In genomic region chr6:118893095-118893881, GRCh38 we compare ENCODE assay signal across 8 cellular contexts. TPM values are rescaled to one million over a fixed set of nuclear protein-coding genes. Genes with fewer than 3 reads are reported as not detected.
A peak's percentile ranks its signal among the peaks of the same experiment; 100 is the strongest.
DNase-seq lines count a peak whose midpoint lies in the region; ATAC-seq and TF ChIP-seq lines count a peak whose summit lies in the region.

No MANE protein-coding gene starts in this region.

- H3K4me3 ChIP-seq in GM23338 (peak overlapping the region; percentile 88), LNCaP clone FGC (ENCODE audit: low read depth, low read length) (peak overlapping the region; percentile 59), SJSA1 (peak overlapping the region; percentile 94)

- peak overlapping the region; percentile 82 for H3K4me2 ChIP-seq in GM23338

- TSS peak; percentile 39 for BruUV-seq in MCF 10A (replicated peaks; lab: Mats Ljungman, UMichigan)

- H3F3A ChIP-seq in GM23338 (replicated peaks; ENCODE audit: low read depth) = no peaks in the 10 kb centered on the region

- H3K4me1 ChIP-seq in GM23338 (ENCODE audit: insufficient read depth) (peaks cover 43% of the 10 kb centered on the region), SJSA1 (replicated peaks) (peaks cover 20% of the 10 kb centered on the region)

- peaks cover 67% of the 10 kb centered on the region for H3K79me2 ChIP-seq in GM23338 (replicated peaks; ENCODE audit: insufficient read depth)

- no peaks in the 10 kb centered on the region for H3K27me3 ChIP-seq in GM23338 (ENCODE audit: insufficient read depth)
- no peaks in the 10 kb centered on the region for H3K27me3 ChIP-seq in SJSA1 (replicated peaks)

- ATAC-seq in GM23338 = peak; percentile 4
- no peak for ATAC-seq in HG03196 (IDR thresholded peaks at IDR 0.05; ENCODE audit: unreplicated experiment)

- CTCF ChIA-PET in MCF 10A (lab: Yijun Ruan, JAX) = interaction anchor here (0.6 to 4.2 kb wide), 7 partner anchors 9 to 1399 kb away, joined by 3 to 24 read pairs (median 3); no protein-coding TSS in a partner anchor

- TF ChIP-seq CTCF in GM23338 (conservative IDR thresholded peaks at IDR 0.05; ENCODE audit: low read depth in 2 of 2) (no peak), LNCaP clone FGC (IDR thresholded peaks at IDR 0.05; ENCODE audit: control insufficient read depth, extremely low read depth, insufficient read depth) (no peak), MCF 10A (IDR thresholded peaks at IDR 0.05; ENCODE audit: unreplicated experiment) (no peak)

- H3K27ac Mint-ChIP-seq in GM23338 (peak overlapping the region; percentile 99), MCF 10A (ENCODE audit: low read depth, unreplicated experiment) (peak overlapping the region; percentile 95)

- intact Hi-C loops in MCF 10A (cut with micrococcal nuclease) = loop anchor here (10.0 kb wide), 1 partner anchor 308 kb away; no protein-coding TSS in a partner anchor

- H3K27ac ChIP-seq in GM23338 (ENCODE audit: low read depth) = peak overlapping the region; percentile 95
- H3K27ac ChIP-seq in SJSA1 = peak overlapping the region; percentile 81

- no peak overlapping the region for H2AFZ ChIP-seq in GM23338

- H3K36me3 ChIP-seq in GM23338 (ENCODE audit: insufficient read depth) (no peaks in the 10 kb centered on the region), SJSA1 (peaks cover 20% of the 10 kb centered on the region)

- POLR2A ChIA-PET in MCF 10A (lab: Yijun Ruan, JAX) = interaction anchor here (0.6 to 6.1 kb wide), 12 partner anchors 8 to 1453 kb away, joined by 3 to 35 read pairs (median 4); partner anchors contain the start of genes GOPC and MCM9

- H3K27me3 Mint-ChIP-seq in GM23338 (ENCODE audit: insufficient read depth, low read depth, poor library complexity) (peaks cover 12% of the 10 kb centered on the region), MCF 10A (ENCODE audit: insufficient read depth, unreplicated experiment) (no peaks in the 10 kb centered on the region)

- peak; percentile 74 for DNase-seq in ELF-1 (ENCODE audit: low read depth, low spot score)
- DNase-seq in GM23338 (ENCODE audit: low spot score) = peak; percentile 74
- DNase-seq in LNCaP clone FGC (ENCODE audit: low read depth) = no peak
- DNase-seq in SJSA1 (ENCODE audit: low read depth in 1 of 2, low spot score in 2 of 2) = peak in 1 of 2 experiments; percentile 80
- peak; percentile 62 for DNase-seq in MCF 10A (ENCODE audit: unreplicated experiment)
- DNase-seq in kidney glomerular epithelial cell (lab: John Stamatoyannopoulos, UW) = peak; percentile 83
- peak; percentile 0 to 3 for DNase-seq in stimulated activated CD8-positive, alpha-beta memory T cell treated with anti-CD3 and anti-CD28 coated beads, Interleukin-15, amount 100 ng/mL, for 4 hours (ENCODE audit: low read depth in 2 of 2)

- 0 out of 2 replicates have a peak, but pooled peaks cover 4% of the 10 kb centered on the region for H3K9me3 ChIP-seq in SJSA1 (replicated peaks)

- no peaks in the 10 kb centered on the region for H4K20me1 ChIP-seq in GM23338 (replicated peaks; ENCODE audit: insufficient read depth)

- H3K9me2 ChIP-seq in GM23338 (ENCODE audit: insufficient read depth) = no peaks in the 10 kb centered on the region

- H3K4me3 Mint-ChIP-seq in GM23338 = peak overlapping the region; percentile 90
- peak overlapping the region; percentile 95 for H3K4me3 Mint-ChIP-seq in MCF 10A (ENCODE audit: unreplicated experiment)

- H3K9me3 Mint-ChIP-seq in GM23338 (no peaks in the 10 kb centered on the region), MCF 10A (ENCODE audit: unreplicated experiment) (no peaks in the 10 kb centered on the region)

- H3K36me3 Mint-ChIP-seq in GM23338 (ENCODE audit: low read depth) (peaks cover 17% of the 10 kb centered on the region; the same call in 2 of the 3 replicates), MCF 10A (ENCODE audit: insufficient read depth, unreplicated experiment) (peaks cover 15% of the 10 kb centered on the region)

- H3K4me1 Mint-ChIP-seq in GM23338 (peaks cover 36% of the 10 kb centered on the region), MCF 10A (ENCODE audit: insufficient read depth, unreplicated experiment) (peaks cover 21% of the 10 kb centered on the region)

TF ChIP-seq in GM23338, 12 proteins besides CTCF, POLR2A, EP300 and RAD21:
- no peak for TF ChIP-seq ETS1 (IDR thresholded peaks at IDR 0.05)
- no peak for TF ChIP-seq JUNB (IDR thresholded peaks at IDR 0.05; ENCODE audit: unreplicated experiment)
- no peak for TF ChIP-seq ZNF331 (CRISPR knock-in tag; IDR thresholded peaks at IDR 0.05; ENCODE audit: low read depth)
- no peak for TF ChIP-seq NANOG (IDR thresholded peaks at IDR 0.05; ENCODE audit: borderline replicate concordance)
- no peak for TF ChIP-seq EZH2 (IDR thresholded peaks at IDR 0.05; ENCODE audit: low read depth, unreplicated experiment)
- TF ChIP-seq ZNF462 (CRISPR knock-in tag; IDR thresholded peaks at IDR 0.05) = no peak
- no peak for TF ChIP-seq CREB1 (CRISPR knock-in tag; IDR thresholded peaks at IDR 0.05; ENCODE audit: low read depth)
- no peak for TF ChIP-seq POLR2AphosphoS5 (IDR thresholded peaks at IDR 0.05; ENCODE audit: low read depth)
- no peak for TF ChIP-seq ZNF114 (CRISPR knock-in tag; IDR thresholded peaks at IDR 0.05)

RNA-seq across cellular contexts. Expression of gene ASF1A, which starts 0.7 kb away (rescaled TPM):
- total RNA-seq in GM23338 (2014; rRNA removed; shearing (Covaris generic)) = 25.4 and 26.8 TPM in 2 replicates
- 49.2 and 72.2 TPM in 2 replicates for polyA plus RNA-seq in GM23338 (2016; fragmentation: Nextera tagmentation; extraction: Ambion mirVana)
- 38.4 and 51.9 TPM in 2 replicates for total RNA-seq in SJSA1 (2014; rRNA removed; shearing (Covaris generic))
- total RNA-seq in MCF 10A (2022) = 30.4 and 36.4 TPM in 2 replicates

RNA-seq across cellular contexts. Expression of gene MCM9, which starts 41.7 kb away (rescaled TPM):
- total RNA-seq in GM23338 (2014; rRNA removed; shearing (Covaris generic)) = 16.6 and 24.8 TPM in 2 replicates
- polyA plus RNA-seq in GM23338 (2016; fragmentation: Nextera tagmentation; extraction: Ambion mirVana) = 12.6 and 14.9 TPM in 2 replicates
- 6.7 and 8.0 TPM in 2 replicates for total RNA-seq in SJSA1 (2014; rRNA removed; shearing (Covaris generic))
- total RNA-seq in MCF 10A (2022) = 13.0 and 14.7 TPM in 2 replicates
